In genomic region chr16:68357923-68358322, GRCh38 we compare ENCODE assay signal across 16 cellular contexts. TPM values are rescaled to one million over a fixed set of nuclear protein-coding genes. Genes with fewer than 3 reads are reported as not detected.
DNase-seq lines count a peak whose midpoint lies in the region; ATAC-seq and TF ChIP-seq lines count a peak whose summit lies in the region.
"Had no signal": no experiment of that assay in that cellular context is flagged by ENCODE, and none has a peak within 500 bp of the region (broad histone marks: within the 10 kb centered on the region; RNA-seq: fewer than 3 reads in every experiment).

No MANE protein-coding gene starts in this region.

- TF ChIP-seq CTCF in adrenal gland (IDR thresholded peaks at IDR 0.05), result no peak
- TF ChIP-seq CTCF in natural killer cell (IDR thresholded peaks at IDR 0.05), result no peak

- no peaks in the 10 kb centered on the region for H3K27me3 ChIP-seq in adrenal gland
- H3K27me3 ChIP-seq: SJSA1 had no signal

- H3K27ac ChIP-seq in adrenal gland, result peak overlapping the region in 3 of 5 donors; percentile 19 to 72 (median 44)
- H3K27ac ChIP-seq: SJSA1 had no signal

- H3K4me3 Mint-ChIP-seq in natural killer cell, result peak overlapping the region; percentile 75
- H3K4me3 Mint-ChIP-seq in stimulated activated effector memory CD8-positive, alpha-beta T cell treated with anti-CD3 and anti-CD28 coated beads, Interleukin-12 subunit alpha, Interleukin-12 subunit beta, amount 100 ng/mL, for 72 hours, result no peak overlapping the region

- intact Hi-C loops in Right ventricle myocardium inferior (cut with DNase I) (no loop called here), cardiac septum (cut with DNase I) (no loop called here), adrenal gland (cut with DNase I) (no loop called here), natural killer cell (cut with micrococcal nuclease) (no loop called here)

- WGBS in adrenal gland, 4 donors, result 45 to 58% (median 51%) methylated on average over 6 to 11 of the region's 11 CpGs

- no peak for ATAC-seq in Right ventricle myocardium inferior
- peak in 1 of 3 donors; percentile 34 for ATAC-seq in natural killer cell
- no peak for ATAC-seq in GM18519 (IDR thresholded peaks at IDR 0.05; ENCODE audit: low FRiP score, unreplicated experiment)
- ATAC-seq in stimulated activated effector memory CD8-positive, alpha-beta T cell treated with anti-CD3 and anti-CD28 coated beads, Interleukin-12 subunit alpha, Interleukin-12 subunit beta, amount 100 ng/mL, for 72 hours, result no peak
- ATAC-seq: PC-3 had no signal

- no peaks in the 10 kb centered on the region for H3K9me3 ChIP-seq in adrenal gland (replicated peaks in 1 of 3)
- H3K9me3 ChIP-seq: SJSA1 had no signal

- no peak overlapping the region for H3K4me3 ChIP-seq in adrenal gland
- H3K4me3 ChIP-seq: SJSA1 had no signal

- H3K36me3 Mint-ChIP-seq in natural killer cell, result no peaks in the 10 kb centered on the region
- H3K36me3 Mint-ChIP-seq in stimulated activated effector memory CD8-positive, alpha-beta T cell treated with anti-CD3 and anti-CD28 coated beads, Interleukin-12 subunit alpha, Interleukin-12 subunit beta, amount 100 ng/mL, for 72 hours, result peaks cover 49% of the 10 kb centered on the region

- no peaks in the 10 kb centered on the region for H3K9me3 Mint-ChIP-seq in natural killer cell
- no peaks in the 10 kb centered on the region for H3K9me3 Mint-ChIP-seq in stimulated activated effector memory CD8-positive, alpha-beta T cell treated with anti-CD3 and anti-CD28 coated beads, Interleukin-12 subunit alpha, Interleukin-12 subunit beta, amount 100 ng/mL, for 72 hours
- H3K9me3 Mint-ChIP-seq: CD8-positive, alpha-beta memory T cell had no signal

- peak; percentile 13 for DNase-seq in Right ventricle myocardium inferior (ENCODE audit: missing footprints)
- no peak for DNase-seq in cardiac septum (ENCODE audit: low spot score)
- peak in 5 of 7 donors; percentile 65 to 80 (median 74) for DNase-seq in adrenal gland
- no peak for DNase-seq in natural killer cell
- DNase-seq in NCI-H82 treated with DMSO at 0.1 percent for 48 hours (lab: John Stamatoyannopoulos, UW; ENCODE audit: unreplicated experiment), result no peak
- no peak for DNase-seq in stimulated activated effector memory CD8-positive, alpha-beta T cell treated with anti-CD3 and anti-CD28 coated beads, Interleukin-12 subunit alpha, Interleukin-12 subunit beta, amount 100 ng/mL, for 72 hours (ENCODE audit: low spot score in 2 of 2)
- DNase-seq: CD8-positive, alpha-beta memory T cell; KG1; NCI-H1417; NCI-H187; NCI-H2227 treated with DMSO at 0.1 percent for 48 hours; NCI-H510A treated with DMSO at 0.1 percent for 48 hours; PC-3; RPMI8226 had no signal

- TF ChIP-seq POLR2A in adrenal gland (IDR thresholded peaks at IDR 0.05), result no peak

- H3K27me3 Mint-ChIP-seq in natural killer cell (ENCODE audit: low read depth in 2 of 2), result no peaks in the 10 kb centered on the region
- H3K27me3 Mint-ChIP-seq: CD8-positive, alpha-beta memory T cell had no signal

- peak overlapping the region; percentile 42 to 48 for H3K27ac Mint-ChIP-seq in natural killer cell
- no peak overlapping the region for H3K27ac Mint-ChIP-seq in stimulated activated effector memory CD8-positive, alpha-beta T cell treated with anti-CD3 and anti-CD28 coated beads, Interleukin-12 subunit alpha, Interleukin-12 subunit beta, amount 100 ng/mL, for 72 hours

- H3K36me3 ChIP-seq in adrenal gland (replicated peaks in 1 of 2), result peaks cover 0 to 31% of the 10 kb centered on the region in 2 donors

- peaks cover 24 to 28% of the 10 kb centered on the region in 2 donors for H3K4me1 ChIP-seq in adrenal gland (replicated peaks in 1 of 2)
- H3K4me1 ChIP-seq: SJSA1 had no signal

- peaks cover 30 to 43% of the 10 kb centered on the region in 2 donors for H3K4me1 Mint-ChIP-seq in natural killer cell
- H3K4me1 Mint-ChIP-seq in stimulated activated effector memory CD8-positive, alpha-beta T cell treated with anti-CD3 and anti-CD28 coated beads, Interleukin-12 subunit alpha, Interleukin-12 subunit beta, amount 100 ng/mL, for 72 hours, result peaks cover 45% of the 10 kb centered on the region

RNA-seq across cellular contexts. Expression of gene PRMT7, which starts 47.1 kb away (rescaled TPM):
- 28.9 TPM for total RNA-seq in Right ventricle myocardium inferior
- 24.2 TPM for total RNA-seq in cardiac septum
- total RNA-seq in adrenal gland, result 10 to 100 TPM; 30.0 to 52.1 (median 39.9) TPM
- polyA plus RNA-seq in adrenal gland, result 100 to 1,000 TPM in 2 of 3 donors, 10 to 100 TPM in 1; 45.3 to 141 (median 111) TPM
- total RNA-seq in natural killer cell, result 10 to 100 TPM; 60.7 to 84.7 (median 68.2) TPM

RNA-seq across cellular contexts. Expression of gene SLC7A6OS, which starts 47.2 kb away (rescaled TPM):
- total RNA-seq in Right ventricle myocardium inferior, result 12.4 TPM
- 14.5 TPM for total RNA-seq in cardiac septum
- total RNA-seq in adrenal gland, result 10 to 100 TPM in 7 of 8 donors, 1 to 10 TPM in 1; 9.4 to 17.8 (median 13.8) TPM
- polyA plus RNA-seq in adrenal gland, result 10 to 100 TPM in 1 of 3 donors, 1 to 10 TPM in 2; 5.7 to 14.6 (median 8.4) TPM
- total RNA-seq in natural killer cell, result 10 to 100 TPM; 46.3 to 57.3 (median 56.1) TPM

Comparison
In these comparisons a context has a peak if more than half of its experiments do, and no peak if none do; other contexts are left out.
1. DNase-seq: peak in Right ventricle myocardium inferior (single experiment) and adrenal gland (5 of 7); none in cardiac septum (single experiment), natural killer cell (single experiment), NCI-H82 treated with DMSO at 0.1 percent for 48 hours (single experiment) and stimulated activated effector memory CD8-positive, alpha-beta T cell treated with anti-CD3 and anti-CD28 coated beads, Interleukin-12 subunit alpha, Interleukin-12 subunit beta, amount 100 ng/mL, for 72 hours (0 of 2).